ENCODE assay signal across 1 cellular context in genomic region chrX:121191779-121192178, GRCh38.
TF ChIP-seq lines count a peak whose summit lies in the region.

No MANE protein-coding gene starts in this region.

TF ChIP-seq in K562, 482 proteins besides CTCF, POLR2A, EP300 and RAD21 (continued from another document):
- TF ChIP-seq HOMEZ (CRISPR knock-in tag; IDR thresholded peaks at IDR 0.05) (no peak), FOXK2 (conservative IDR thresholded peaks at IDR 0.05 in 1 of 2, IDR thresholded peaks at IDR 0.05 in 1 of 2; ENCODE audit: low read depth in 2 of 2) (peak in 1 of 2 experiments; percentile 32; a peak in 1 of 4 replicates), TARDBP (IDR thresholded peaks at IDR 0.05) (no peak), PHB (CRISPR knock-in tag; IDR thresholded peaks at IDR 0.05) (no peak), GTF2F1 (IDR thresholded peaks at IDR 0.05; ENCODE audit: low read depth, low read length) (no peak), PHF8 (IDR thresholded peaks at IDR 0.05; ENCODE audit: borderline replicate concordance, low read length) (peak; percentile 20; the same call in 1 of the 2 replicates), TAL1 (IDR thresholded peaks at IDR 0.05) (no peak), SREBF1 (IDR thresholded peaks at IDR 0.05; ENCODE audit: borderline replicate concordance, low read depth, low read length) (no peak)
